ENCODE assay signal across 2 cellular contexts in genomic region chr4:164095313-164096110, GRCh38.
TF ChIP-seq lines count a peak whose summit lies in the region.

No MANE protein-coding gene starts in this region.

TF ChIP-seq in IMR-90, 13 proteins besides CTCF, POLR2A, EP300 and RAD21:
- TF ChIP-seq MXI1 (IDR thresholded peaks at IDR 0.05; ENCODE audit: borderline replicate concordance, low read depth, low read length), result no peak
- TF ChIP-seq MAFK (IDR thresholded peaks at IDR 0.05; ENCODE audit: low read depth, low read length), result peak; percentile 92

TF ChIP-seq in H1, 55 proteins besides CTCF, POLR2A, EP300 and RAD21:
- TF ChIP-seq SAP30 (IDR thresholded peaks at IDR 0.05; ENCODE audit: insufficient read depth, insufficient replicate concordance, low read length) (no peak), MAFK (IDR thresholded peaks at IDR 0.05; ENCODE audit: low read depth, low read length) (peak; percentile 55; the same call in 1 of the 2 replicates)
